ENCODE assay signal across 23 cellular contexts in genomic region chr16:53123753-53124152, GRCh38.
DNase-seq lines count a peak whose midpoint lies in the region; ATAC-seq and TF ChIP-seq lines count a peak whose summit lies in the region.
"Had no signal": no experiment of that assay in that cellular context is flagged by ENCODE, and none has a peak within 500 bp of the region (broad histone marks: within the 10 kb centered on the region; RNA-seq: fewer than 3 reads in every experiment).

No MANE protein-coding gene starts in this region.

- in situ Hi-C loops in brain microvascular endothelial cell (cut with HindIII; ENCODE audit: low pct_ligation_motif_present, low sequenced_read_pairs) = no loop called here

- no peaks in the 10 kb centered on the region for H3K9me3 ChIP-seq in right atrium auricular region
- H3K9me3 ChIP-seq: gastrocnemius medialis, SJSA1, thyroid gland had no signal

- H3K27me3 Mint-ChIP-seq in memory B cell = no peaks in the 10 kb centered on the region
- H3K27me3 Mint-ChIP-seq: activated naive CD8-positive, alpha-beta T cell treated with anti-CD3 and anti-CD28 coated beads, Interleukin-2, amount 50 U/mL, for 24 hours; naive thymus-derived CD4-positive, alpha-beta T cell had no signal

- DNase-seq in HCEC 1CT = peak; percentile 58
- DNase-seq in brain microvascular endothelial cell = peak; percentile 45
- DNase-seq in memory B cell (ENCODE audit: low spot score in 2 of 2) = no peak
- no peak for DNase-seq in left colon
- no peak for DNase-seq in GM19238 (ENCODE audit: insufficient read length, low spot score)
- no peak for DNase-seq in right atrium auricular region (ENCODE audit: low spot score)
- DNase-seq: activated CD4-positive, alpha-beta T cell treated with anti-CD3 and anti-CD28 coated beads, Interleukin-2, amount 50 U/mL, for 1 hour; activated CD8-positive, alpha-beta memory T cell treated with anti-CD3 and anti-CD28 coated beads, Interleukin-2, amount 50 U/mL, for 48 hours; activated effector memory CD4-positive, alpha-beta T cell treated with Interleukin-2 at 50 U/mL for 16 hours; activated naive CD8-positive, alpha-beta T cell treated with anti-CD3 and anti-CD28 coated beads, Interleukin-2, amount 50 U/mL, for 24 hours; AML-193; DMS79; gastrocnemius medialis; naive thymus-derived CD4-positive, alpha-beta T cell; NCI-H1694; NCI-H774; stimulated activated naive CD4-positive, alpha-beta T cell treated with Interleukin-2 at 50 U/mL for 16 hours; T-helper 2 cell; thyroid gland had no signal

- H3K36me3 Mint-ChIP-seq in memory B cell = peaks cover 4% of the 10 kb centered on the region

- TF ChIP-seq CTCF in brain microvascular endothelial cell (IDR thresholded peaks at IDR 0.05; ENCODE audit: low read depth, low read length, missing control alignments) (no peak), right atrium auricular region (IDR thresholded peaks at IDR 0.05) (no peak)

- no peaks in the 10 kb centered on the region for H3K4me1 ChIP-seq in right atrium auricular region

- H3K27me3 ChIP-seq in brain microvascular endothelial cell (replicated peaks) (no peaks in the 10 kb centered on the region), right atrium auricular region (no peaks in the 10 kb centered on the region)
- H3K27me3 ChIP-seq: cardiac muscle cell, gastrocnemius medialis, SJSA1, thyroid gland had no signal

- no peak overlapping the region for H3K4me3 Mint-ChIP-seq in memory B cell
- H3K4me3 Mint-ChIP-seq: activated naive CD8-positive, alpha-beta T cell treated with anti-CD3 and anti-CD28 coated beads, Interleukin-2, amount 50 U/mL, for 24 hours; naive thymus-derived CD4-positive, alpha-beta T cell had no signal

- peaks cover 3% of the 10 kb centered on the region for H3K9me3 Mint-ChIP-seq in memory B cell

- ATAC-seq in memory B cell (ENCODE audit: low read depth) (no peak), left colon (no peak), HG03457 (IDR thresholded peaks at IDR 0.05; ENCODE audit: unreplicated experiment) (no peak)
- ATAC-seq: activated naive CD8-positive, alpha-beta T cell treated with anti-CD3 and anti-CD28 coated beads, Interleukin-2, amount 50 U/mL, for 24 hours; gastrocnemius medialis; naive thymus-derived CD4-positive, alpha-beta T cell had no signal

- H3K27ac ChIP-seq in brain microvascular endothelial cell (no peak overlapping the region), right atrium auricular region (no peak overlapping the region)
- H3K27ac ChIP-seq: cardiac muscle cell, gastrocnemius medialis, SJSA1, thyroid gland, VCaP had no signal

- H3K27ac Mint-ChIP-seq in memory B cell = peak overlapping the region; percentile 7
- H3K27ac Mint-ChIP-seq: activated naive CD8-positive, alpha-beta T cell treated with anti-CD3 and anti-CD28 coated beads, Interleukin-2, amount 50 U/mL, for 24 hours had no signal

- no peaks in the 10 kb centered on the region for H3K36me3 ChIP-seq in brain microvascular endothelial cell (replicated peaks)
- H3K36me3 ChIP-seq in right atrium auricular region = no peaks in the 10 kb centered on the region
- H3K36me3 ChIP-seq: cardiac muscle cell, gastrocnemius medialis, SJSA1, thyroid gland had no signal

- H3K4me3 ChIP-seq in brain microvascular endothelial cell (ENCODE audit: low read depth, low read length) = no peak overlapping the region
- H3K4me3 ChIP-seq in right atrium auricular region = no peak overlapping the region
- H3K4me3 ChIP-seq: cardiac muscle cell, gastrocnemius medialis, SJSA1, thyroid gland had no signal

- intact Hi-C loops in left colon (cut with DNase I, micrococcal nuclease) = no loop called here

- peaks cover 23% of the 10 kb centered on the region for H3K4me1 Mint-ChIP-seq in memory B cell

Comparison
In these comparisons a context has a peak if more than half of its experiments do, and no peak if none do; other contexts are left out.
1. DNase-seq: peak in HCEC 1CT (single experiment) and brain microvascular endothelial cell (single experiment); none in memory B cell (0 of 2), left colon (0 of 2), GM19238 (single experiment) and right atrium auricular region (single experiment).